In genomic region chr20:13991955-13992354, GRCh38 we compare ENCODE assay signal across 8 cellular contexts. TPM values are rescaled to one million over a fixed set of nuclear protein-coding genes. Genes with fewer than 3 reads are reported as not detected.
"Had no signal": no experiment of that assay in that cellular context is flagged by ENCODE, and none has a peak within 500 bp of the region (broad histone marks: within the 10 kb centered on the region; RNA-seq: fewer than 3 reads in every experiment).

No MANE protein-coding gene starts in this region.

RNA-seq across cellular contexts. Expression of gene SEL1L2, which starts 1.5 kb away (rescaled TPM):
- total RNA-seq: suprapubic skin, thoracic aorta, thyroid gland, tibial nerve, transverse colon, upper lobe of right lung, vagina had no signal
- polyA plus RNA-seq: stomach had no signal
